In genomic region chr13:48578516-48579166, GRCh38 we compare ENCODE assay signal across 10 cellular contexts. TPM values are rescaled to one million over a fixed set of nuclear protein-coding genes. Genes with fewer than 3 reads are reported as not detected.
DNase-seq lines count a peak whose midpoint lies in the region; ATAC-seq and TF ChIP-seq lines count a peak whose summit lies in the region.
"Had no signal": no experiment of that assay in that cellular context is flagged by ENCODE, and none has a peak within 500 bp of the region (broad histone marks: within the 10 kb centered on the region; RNA-seq: fewer than 3 reads in every experiment).

No MANE protein-coding gene starts in this region.

- H3K4me3 Mint-ChIP-seq in stimulated activated effector memory CD8-positive, alpha-beta T cell treated with anti-CD3 and anti-CD28 coated beads, Interleukin-12 subunit alpha, Interleukin-12 subunit beta, amount 100 ng/mL, for 72 hours = no peak overlapping the region

- no peaks in the 10 kb centered on the region for H3K9me3 Mint-ChIP-seq in stimulated activated effector memory CD8-positive, alpha-beta T cell treated with anti-CD3 and anti-CD28 coated beads, Interleukin-12 subunit alpha, Interleukin-12 subunit beta, amount 100 ng/mL, for 72 hours

- TF ChIP-seq CTCF in GM12873 (IDR thresholded peaks at IDR 0.05; ENCODE audit: insufficient read depth, low read depth, low read length, missing control alignments) (peak; percentile 29), foreskin keratinocyte (conservative IDR thresholded peaks at IDR 0.05) (no peak), dorsolateral prefrontal cortex (IDR thresholded peaks at IDR 0.05 in 54 of 56, conservative IDR thresholded peaks at IDR 0.05 in 2 of 56; ENCODE audit: low read depth in 1 of 56, partially characterized antibody in 56 of 56) (no peak)

- intact Hi-C loops in dorsolateral prefrontal cortex (cut with DNase I) = loop anchor here (5.0 kb wide), 2 partner anchors 86 to 246 kb away; no protein-coding TSS in a partner anchor

- H3K27ac Mint-ChIP-seq in stimulated activated effector memory CD8-positive, alpha-beta T cell treated with anti-CD3 and anti-CD28 coated beads, Interleukin-12 subunit alpha, Interleukin-12 subunit beta, amount 100 ng/mL, for 72 hours = no peak overlapping the region

- H3K27me3 ChIP-seq in foreskin keratinocyte (no peaks in the 10 kb centered on the region), dorsolateral prefrontal cortex (no peaks in the 10 kb centered on the region)

- H3K4me1 ChIP-seq in foreskin keratinocyte = peaks cover 16% of the 10 kb centered on the region

- H3K27ac ChIP-seq in foreskin keratinocyte = peak overlapping the region; percentile 1
- peak overlapping the region in 29 of 59 donors; percentile 1 to 77 (median 39) for H3K27ac ChIP-seq in dorsolateral prefrontal cortex

- DNase-seq in foreskin keratinocyte = no peak
- DNase-seq in DMS114 treated with DMSO at 0.1 percent for 48 hours (lab: John Stamatoyannopoulos, UW; ENCODE audit: unreplicated experiment) = no peak
- no peak for DNase-seq in LoVo (ENCODE audit: low spot score)
- no peak for DNase-seq in dorsolateral prefrontal cortex
- DNase-seq in stimulated activated effector memory CD8-positive, alpha-beta T cell treated with anti-CD3 and anti-CD28 coated beads, Interleukin-12 subunit alpha, Interleukin-12 subunit beta, amount 100 ng/mL, for 72 hours (ENCODE audit: low spot score in 2 of 2) = no peak
- DNase-seq: NCI-H1417 treated with DMSO at 0.1 percent for 48 hours, right cardiac atrium had no signal

- H3K36me3 Mint-ChIP-seq in stimulated activated effector memory CD8-positive, alpha-beta T cell treated with anti-CD3 and anti-CD28 coated beads, Interleukin-12 subunit alpha, Interleukin-12 subunit beta, amount 100 ng/mL, for 72 hours = no peaks in the 10 kb centered on the region

- H3K4me1 Mint-ChIP-seq in stimulated activated effector memory CD8-positive, alpha-beta T cell treated with anti-CD3 and anti-CD28 coated beads, Interleukin-12 subunit alpha, Interleukin-12 subunit beta, amount 100 ng/mL, for 72 hours = peaks cover 27% of the 10 kb centered on the region

- ATAC-seq in GM21381 (IDR thresholded peaks at IDR 0.05; ENCODE audit: unreplicated experiment) (peak; percentile 45), HG03354 (IDR thresholded peaks at IDR 0.05; ENCODE audit: poor library complexity, severe bottlenecking, unreplicated experiment) (peak; percentile 51), foreskin keratinocyte (peak; percentile 33)
- ATAC-seq in stimulated activated effector memory CD8-positive, alpha-beta T cell treated with anti-CD3 and anti-CD28 coated beads, Interleukin-12 subunit alpha, Interleukin-12 subunit beta, amount 100 ng/mL, for 72 hours = no peak

- H3K4me3 ChIP-seq in dorsolateral prefrontal cortex = no peak overlapping the region

RNA-seq across cellular contexts. Expression of gene RCBTB2, which starts 45.8 kb away (rescaled TPM):
- total RNA-seq in foreskin keratinocyte (3.2 and 4.1 TPM in 2 replicates), dorsolateral prefrontal cortex (10 to 100 TPM in 100 of 120 experiments, 1 to 10 TPM in 20; 7.7 to 20.0 (median 11.9) TPM)
- polyA plus RNA-seq in foreskin keratinocyte = 1.6 and 2.1 TPM in 2 replicates
